In the genomic region with DNA sequence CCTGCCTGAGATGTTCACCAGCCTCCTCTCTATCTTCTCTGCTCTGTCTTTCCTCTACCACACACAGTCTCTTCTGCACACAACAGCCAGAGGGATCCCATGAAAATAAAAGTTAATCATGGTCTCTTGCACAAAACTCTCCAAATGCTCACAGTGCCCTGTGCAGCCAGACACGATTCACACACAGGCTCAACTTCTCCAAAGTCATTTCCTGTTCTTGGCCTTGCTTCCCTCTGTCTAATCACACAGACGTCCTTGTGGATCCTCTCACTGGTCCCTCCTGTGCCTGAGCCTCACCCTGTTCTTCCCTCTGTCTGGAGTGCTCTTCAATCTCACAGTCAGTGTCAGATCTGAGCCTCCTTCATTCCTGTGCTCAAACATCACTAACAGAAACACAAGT, we compare ENCODE assay signal across 1 cellular context.
TF ChIP-seq lines count a peak whose summit lies in the region.

No MANE protein-coding gene starts in this region.

TF ChIP-seq in K562, 482 proteins besides CTCF, POLR2A, EP300 and RAD21:
- no peak for TF ChIP-seq HMG20A (CRISPR knock-in tag; conservative IDR thresholded peaks at IDR 0.05)
- TF ChIP-seq PPARD (CRISPR knock-in tag; IDR thresholded peaks at IDR 0.05), result no peak
- TF ChIP-seq ZNF384 (IDR thresholded peaks at IDR 0.05; ENCODE audit: low read depth, low read length), result no peak
